ENCODE assay signal across 25 cellular contexts in genomic region chr13:45276887-45277286, GRCh38.
DNase-seq lines count a peak whose midpoint lies in the region; ATAC-seq and TF ChIP-seq lines count a peak whose summit lies in the region.
"Had no signal": no experiment of that assay in that cellular context is flagged by ENCODE, and none has a peak within 500 bp of the region (broad histone marks: within the 10 kb centered on the region; RNA-seq: fewer than 3 reads in every experiment).

No MANE protein-coding gene starts in this region.

- no peak overlapping the region for H3K4me3 ChIP-seq in gastroesophageal sphincter
- H3K4me3 ChIP-seq in tibial artery = no peak overlapping the region
- H3K4me3 ChIP-seq: adrenal gland, GM23248, testis had no signal

- TF ChIP-seq POLR2A in gastroesophageal sphincter (IDR thresholded peaks at IDR 0.05) = no peak

- H3K4me3 Mint-ChIP-seq in activated B cell treated with CpG ODN at 0.5 μM for 24 hours = no peak overlapping the region
- H3K4me3 Mint-ChIP-seq in stimulated activated naive B cell treated with anti-CD40 and anti-IgM and Interleukin-4, amounts not matched to agents 10 μg/mL and 1 μg/mL and 100 μg/mL, for 72 hours = no peak overlapping the region

- CTCF ChIA-PET in activated B cell treated with CpG ODN at 0.5 μM for 24 hours (lab: Charles Lee) = no interaction called here

- peaks cover 31% of the 10 kb centered on the region for H3K36me3 Mint-ChIP-seq in activated B cell treated with CpG ODN at 0.5 μM for 24 hours (ENCODE audit: low read depth)
- H3K36me3 Mint-ChIP-seq in stimulated activated naive B cell treated with anti-CD40 and anti-IgM and Interleukin-4, amounts not matched to agents 10 μg/mL and 1 μg/mL and 100 μg/mL, for 72 hours = peaks cover 28 to 45% of the 10 kb centered on the region in 2 donors

- H3K36me3 ChIP-seq in gastroesophageal sphincter = peaks cover 0 to 12% of the 10 kb centered on the region in 2 donors
- peaks cover 0 to 6% (median 3%) of the 10 kb centered on the region in 3 donors for H3K36me3 ChIP-seq in tibial artery
- H3K36me3 ChIP-seq: adrenal gland had no signal

- H3K27me3 ChIP-seq in gastroesophageal sphincter (no peaks in the 10 kb centered on the region), tibial artery (no peaks in the 10 kb centered on the region)
- H3K27me3 ChIP-seq: adrenal gland, testis had no signal

- H3K27ac Mint-ChIP-seq in activated B cell treated with CpG ODN at 0.5 μM for 24 hours = peak overlapping the region; percentile 32
- H3K27ac Mint-ChIP-seq in stimulated activated naive B cell treated with anti-CD40 and anti-IgM and Interleukin-4, amounts not matched to agents 10 μg/mL and 1 μg/mL and 100 μg/mL, for 72 hours = peak overlapping the region; percentile 65

- H3K4me1 ChIP-seq in gastroesophageal sphincter = peaks cover 0 to 14% (median 0%) of the 10 kb centered on the region in 3 donors
- H3K4me1 ChIP-seq in tibial artery = no peaks in the 10 kb centered on the region

- ATAC-seq in activated B cell treated with CpG ODN at 0.5 μM for 24 hours (ENCODE audit: low read depth) (no peak), gastroesophageal sphincter (no peak)
- no peak for ATAC-seq in stimulated activated naive B cell treated with anti-CD40 and anti-IgM and Interleukin-4, amounts not matched to agents 10 μg/mL and 1 μg/mL and 100 μg/mL, for 72 hours (replicated peaks)
- ATAC-seq: left cardiac atrium had no signal

- POLR2A ChIA-PET in activated B cell treated with CpG ODN at 0.5 μM for 24 hours (lab: Charles Lee) = no interaction called here

- 89 to 91% methylated on average over 4 of the region's 4 CpGs for WGBS in gastroesophageal sphincter (ENCODE audit: low coverage in 1 of 2), 2 donors

- no peaks in the 10 kb centered on the region for H3K27me3 Mint-ChIP-seq in activated B cell treated with CpG ODN at 0.5 μM for 24 hours
- no peaks in the 10 kb centered on the region for H3K27me3 Mint-ChIP-seq in stimulated activated naive B cell treated with anti-CD40 and anti-IgM and Interleukin-4, amounts not matched to agents 10 μg/mL and 1 μg/mL and 100 μg/mL, for 72 hours

- H3K9me3 ChIP-seq in gastroesophageal sphincter (no peaks in the 10 kb centered on the region), tibial artery (no peaks in the 10 kb centered on the region)
- H3K9me3 ChIP-seq: adrenal gland, testis had no signal

- H3K4me1 Mint-ChIP-seq in activated B cell treated with CpG ODN at 0.5 μM for 24 hours = peaks cover 14% of the 10 kb centered on the region
- H3K4me1 Mint-ChIP-seq in stimulated activated naive B cell treated with anti-CD40 and anti-IgM and Interleukin-4, amounts not matched to agents 10 μg/mL and 1 μg/mL and 100 μg/mL, for 72 hours = peaks cover 14 to 23% of the 10 kb centered on the region in 2 donors

- H3K9me3 Mint-ChIP-seq in activated B cell treated with CpG ODN at 0.5 μM for 24 hours = no peaks in the 10 kb centered on the region
- peaks cover 6% of the 10 kb centered on the region in 2 donors for H3K9me3 Mint-ChIP-seq in stimulated activated naive B cell treated with anti-CD40 and anti-IgM and Interleukin-4, amounts not matched to agents 10 μg/mL and 1 μg/mL and 100 μg/mL, for 72 hours

- TF ChIP-seq CTCF in activated B cell treated with CpG ODN at 0.5 μM for 24 hours (IDR thresholded peaks at IDR 0.05) (no peak), gastroesophageal sphincter (IDR thresholded peaks at IDR 0.05) (no peak), tibial artery (IDR thresholded peaks at IDR 0.05) (no peak)

- peak; percentile 81 for DNase-seq in SIG-M5 treated with dmso at 0.1 percent for 504 hours (lab: John Stamatoyannopoulos, UW; ENCODE audit: unreplicated experiment)
- no peak for DNase-seq in SIG-M5 (lab: John Stamatoyannopoulos, UW)
- DNase-seq in NOMO-1 (lab: John Stamatoyannopoulos, UW; ENCODE audit: unreplicated experiment in 2 of 2) = peak; percentile 44 to 71
- no peak for DNase-seq in activated B cell treated with CpG ODN at 0.5 μM for 24 hours
- DNase-seq in stimulated activated naive B cell treated with anti-CD40 and anti-IgM and Interleukin-4, amounts not matched to agents 10 μg/mL and 1 μg/mL and 100 μg/mL, for 72 hours = no peak
- DNase-seq in foreskin melanocyte = no peak
- DNase-seq in tibial artery = no peak
- DNase-seq: activated naive CD4-positive, alpha-beta T cell treated with Interleukin-2 at 50 U/mL for 16 hours; adrenal gland; central memory CD4-positive, alpha-beta T cell; dermis blood vessel endothelial cell; DND-41; GM23248; hypothalamus; left cardiac atrium; mammary epithelial cell; NCI-H1436; NCI-H2081 treated with DMSO at 0.1 percent for 48 hours; NCI-H2227 treated with DMSO at 0.1 percent for 48 hours; stimulated activated naive CD4-positive, alpha-beta T cell treated with Interleukin-2 at 50 U/mL for 16 hours; testis had no signal

- TF ChIP-seq EP300 in gastroesophageal sphincter (IDR thresholded peaks at IDR 0.05) = no peak

- no peak overlapping the region for H3K27ac ChIP-seq in gastroesophageal sphincter
- H3K27ac ChIP-seq in tibial artery = no peak overlapping the region
- H3K27ac ChIP-seq: 22Rv1, adrenal gland, C4-2B, GM23248, RWPE1, testis had no signal

- intact Hi-C loops in activated B cell treated with CpG ODN at 0.5 μM for 24 hours (cut with micrococcal nuclease) (no loop called here), tibial artery (cut with DNase I; ENCODE audit: low total_unique reads) (no loop called here)

Comparison
In these comparisons a context has a peak if more than half of its experiments do, and no peak if none do; other contexts are left out.
1. DNase-seq: peak in SIG-M5 treated with dmso at 0.1 percent for 504 hours (single experiment) and NOMO-1 (2 of 2); none in SIG-M5 (single experiment), activated B cell treated with CpG ODN at 0.5 μM for 24 hours (single experiment), stimulated activated naive B cell treated with anti-CD40 and anti-IgM and Interleukin-4, amounts not matched to agents 10 μg/mL and 1 μg/mL and 100 μg/mL, for 72 hours (single experiment), foreskin melanocyte (single experiment) and tibial artery (0 of 2).